In genomic region chr14:22929104-22929847, GRCh38 we compare ENCODE assay signal across 1 cellular context.
TF ChIP-seq lines count a peak whose summit lies in the region.

PRMT5 (minus strand) TSS chr14:22929376; CDS start chr14:22929361, 15 bp downstream.

TF ChIP-seq in HepG2, 621 proteins besides CTCF, POLR2A, EP300 and RAD21 (continued from another document and continues in another):
- peak; percentile 70; the same call in 1 of the 2 replicates for TF ChIP-seq ZBTB21 (CRISPR knock-in tag; IDR thresholded peaks at IDR 0.05)
- no peak for TF ChIP-seq ZNF841 (CRISPR knock-in tag; IDR thresholded peaks at IDR 0.05; ENCODE audit: borderline replicate concordance)
- TF ChIP-seq FOXP4 (CRISPR knock-in tag; IDR thresholded peaks at IDR 0.05), result peak; percentile 88
- TF ChIP-seq MAFG (CRISPR knock-in tag; IDR thresholded peaks at IDR 0.05), result no peak
- TF ChIP-seq KLF16 (CRISPR knock-in tag; IDR thresholded peaks at IDR 0.05), result peak in 1 of 2 experiments; percentile 99; a peak in 3 of 4 replicates
- TF ChIP-seq NBN (conservative IDR thresholded peaks at IDR 0.05), result no peak
- TF ChIP-seq FOXA1 (IDR thresholded peaks at IDR 0.05), result no peak
- TF ChIP-seq FOXA1 (CRISPR knock-in tag; IDR thresholded peaks at IDR 0.05), result peak; percentile 26; the same call in 1 of the 2 replicates
- no peak for TF ChIP-seq ZNF75D (CRISPR knock-in tag; IDR thresholded peaks at IDR 0.05; ENCODE audit: borderline replicate concordance)
- TF ChIP-seq ZNF251 (CRISPR knock-in tag; IDR thresholded peaks at IDR 0.05), result peak; percentile 97
- no peak for TF ChIP-seq MLLT10 (CRISPR knock-in tag; IDR thresholded peaks at IDR 0.05)
- peak; percentile 99 for TF ChIP-seq CHCHD3 (CRISPR knock-in tag; IDR thresholded peaks at IDR 0.05)
- TF ChIP-seq TBL1XR1 (IDR thresholded peaks at IDR 0.05; ENCODE audit: borderline replicate concordance, low read length, partially characterized antibody), result peak; percentile 97
- TF ChIP-seq ZNF737 (CRISPR knock-in tag; IDR thresholded peaks at IDR 0.05; ENCODE audit: borderline replicate concordance), result peak; percentile 85; the same call in 1 of the 2 replicates
- peak; percentile 95; the same call in 1 of the 2 replicates for TF ChIP-seq CCDC6 (CRISPR knock-in tag; IDR thresholded peaks at IDR 0.05)
- TF ChIP-seq SMC3 (IDR thresholded peaks at IDR 0.05; ENCODE audit: low read length), result peak; percentile 35; the same call in 1 of the 2 replicates
- TF ChIP-seq TEAD2 (CRISPR knock-in tag; IDR thresholded peaks at IDR 0.05), result peak; percentile 39; the same call in 1 of the 2 replicates
- no peak for TF ChIP-seq TFAP4 (IDR thresholded peaks at IDR 0.05; ENCODE audit: borderline replicate concordance, low read depth)
- TF ChIP-seq ZNF577 (CRISPR knock-in tag; IDR thresholded peaks at IDR 0.05; ENCODE audit: borderline replicate concordance, low read depth), result no peak
- peak; percentile 60 for TF ChIP-seq CREBL2 (CRISPR knock-in tag; IDR thresholded peaks at IDR 0.05; ENCODE audit: borderline replicate concordance)
- TF ChIP-seq AHR (CRISPR knock-in tag; IDR thresholded peaks at IDR 0.05), result peak; percentile 86
- peak; percentile 88 for TF ChIP-seq ZKSCAN1 (IDR thresholded peaks at IDR 0.05; ENCODE audit: low read length)
- TF ChIP-seq NR2F2 (IDR thresholded peaks at IDR 0.05; ENCODE audit: borderline replicate concordance, low read depth), result no peak
- peak; percentile 31; the same call in 1 of the 2 replicates for TF ChIP-seq ZBTB39 (CRISPR knock-in tag; IDR thresholded peaks at IDR 0.05)
- TF ChIP-seq NFYB (CRISPR knock-in tag; IDR thresholded peaks at IDR 0.05), result peak; percentile 96
- no peak for TF ChIP-seq HNRNPK (IDR thresholded peaks at IDR 0.05; ENCODE audit: low read depth, low read length, poor library complexity, severe bottlenecking)
- TF ChIP-seq TCF7L2 (IDR thresholded peaks at IDR 0.05; ENCODE audit: low read depth, low read length), result no peak
- 0 out of 2 replicates have a peak, but pooled peaks have one; percentile 56 for TF ChIP-seq PCBP1 (IDR thresholded peaks at IDR 0.05; ENCODE audit: borderline replicate concordance, low read depth, low read length)
- TF ChIP-seq ZFP91 (CRISPR knock-in tag; IDR thresholded peaks at IDR 0.05; ENCODE audit: borderline replicate concordance), result peak; percentile 96
- peak; percentile 98; the same call in 2 of the 3 replicates for TF ChIP-seq MXI1 (IDR thresholded peaks at IDR 0.05; ENCODE audit: borderline replicate concordance, low read depth, low read length)
- peak; percentile 46; the same call in 1 of the 2 replicates for TF ChIP-seq THAP7 (CRISPR knock-in tag; IDR thresholded peaks at IDR 0.05)
- TF ChIP-seq GABPB1 (CRISPR knock-in tag; IDR thresholded peaks at IDR 0.05), result peak; percentile 84; the same call in 1 of the 2 replicates
- TF ChIP-seq ZFAT (CRISPR knock-in tag; conservative IDR thresholded peaks at IDR 0.05), result no peak
- peak; percentile 86 for TF ChIP-seq ZSCAN9 (CRISPR knock-in tag; IDR thresholded peaks at IDR 0.05; ENCODE audit: borderline replicate concordance)
- TF ChIP-seq SMARCC2 (IDR thresholded peaks at IDR 0.05), result no peak; the same call in 1 of the 2 replicates
- no peak for TF ChIP-seq ZUFSP (CRISPR knock-in tag; IDR thresholded peaks at IDR 0.05; ENCODE audit: borderline replicate concordance)
- peak; percentile 42; the same call in 1 of the 2 replicates for TF ChIP-seq HMG20A (CRISPR knock-in tag; IDR thresholded peaks at IDR 0.05; ENCODE audit: borderline replicate concordance)
- TF ChIP-seq ZNF891 (CRISPR knock-in tag; IDR thresholded peaks at IDR 0.05), result peak; percentile 99
- no peak for TF ChIP-seq NCOA5 (CRISPR knock-in tag; IDR thresholded peaks at IDR 0.05)
- TF ChIP-seq NFYC (CRISPR knock-in tag; IDR thresholded peaks at IDR 0.05), result peak; percentile 95
- TF ChIP-seq ZNF556 (CRISPR knock-in tag; IDR thresholded peaks at IDR 0.05; ENCODE audit: borderline replicate concordance), result peak; percentile 99
- peak; percentile 99 for TF ChIP-seq POGK (CRISPR knock-in tag; conservative IDR thresholded peaks at IDR 0.05)
- TF ChIP-seq ATF3 (CRISPR knock-in tag; IDR thresholded peaks at IDR 0.05), result peak; percentile 83
- peak; percentile 98 for TF ChIP-seq ZNF772 (CRISPR knock-in tag; IDR thresholded peaks at IDR 0.05)
- no peak for TF ChIP-seq MBD4 (IDR thresholded peaks at IDR 0.05; ENCODE audit: borderline replicate concordance, low read length)
- no peak; the same call in 1 of the 2 replicates for TF ChIP-seq ZNF253 (CRISPR knock-in tag; IDR thresholded peaks at IDR 0.05; ENCODE audit: borderline replicate concordance)
- peak; percentile 58 for TF ChIP-seq SKIL (CRISPR knock-in tag; IDR thresholded peaks at IDR 0.05; ENCODE audit: borderline replicate concordance)
- no peak for TF ChIP-seq TERF1 (CRISPR knock-in tag; IDR thresholded peaks at IDR 0.05)
- TF ChIP-seq ZMYM3 (CRISPR knock-in tag; IDR thresholded peaks at IDR 0.05), result peak; percentile 64; the same call in 1 of the 2 replicates
- peak; percentile 94; the same call in 1 of the 2 replicates for TF ChIP-seq HOXA9 (CRISPR knock-in tag; IDR thresholded peaks at IDR 0.05; ENCODE audit: borderline replicate concordance)
